Comparison of ENCODE assay signal across 9 cellular contexts in the genomic region with DNA sequence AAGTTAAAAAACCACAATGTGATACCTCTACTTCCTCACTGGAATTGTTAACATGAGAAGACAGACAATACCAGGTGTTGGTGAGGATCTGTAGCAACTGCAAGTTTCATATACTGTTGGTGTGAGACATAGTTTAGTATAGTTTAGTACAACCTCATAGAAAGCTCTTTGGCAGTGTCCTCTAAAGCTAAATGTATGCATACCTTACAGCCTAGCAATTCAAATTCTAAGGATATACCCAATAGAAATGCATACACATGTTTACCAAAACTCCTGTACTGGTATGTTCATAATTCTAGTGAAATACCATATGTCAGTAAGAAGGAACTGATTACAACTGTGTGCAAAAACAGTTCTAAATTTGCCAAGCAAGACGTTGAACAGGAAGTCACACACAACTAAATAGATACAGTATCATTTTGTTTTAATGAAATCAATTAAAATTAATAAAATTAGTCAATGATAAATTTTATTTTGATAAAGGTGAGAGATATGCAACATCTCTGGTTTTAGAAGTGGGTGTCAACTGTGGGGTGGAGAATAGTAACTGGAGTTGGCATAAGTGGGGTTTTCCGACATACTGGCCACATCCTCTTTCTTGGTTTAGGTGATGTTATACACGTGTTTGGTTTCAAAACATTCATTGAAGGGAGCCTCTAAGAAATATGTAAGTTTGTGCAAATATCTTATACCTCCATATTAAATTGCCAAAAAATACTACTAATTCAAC.
DNase-seq lines count a peak whose midpoint lies in the region; ATAC-seq and TF ChIP-seq lines count a peak whose summit lies in the region.
"Had no signal": no experiment of that assay in that cellular context is flagged by ENCODE, and none has a peak within 500 bp of the region (broad histone marks: within the 10 kb centered on the region; RNA-seq: fewer than 3 reads in every experiment).

No MANE protein-coding gene starts in this region.

- ATAC-seq in GM18498 (IDR thresholded peaks at IDR 0.05; ENCODE audit: unreplicated experiment): peak; percentile 93
- ATAC-seq in GM21528 (IDR thresholded peaks at IDR 0.05; ENCODE audit: low FRiP score, unreplicated experiment): peak; percentile 95

- no peaks in the 10 kb centered on the region for H3K9me3 ChIP-seq in effector memory CD4-positive, alpha-beta T cell (ENCODE audit: control insufficient read depth, low read length)
- no peaks in the 10 kb centered on the region for H3K9me3 ChIP-seq in adrenal gland (replicated peaks in 1 of 3)

- WGBS in adrenal gland, 4 donors: 51 to 63% (median 53%) methylated on average over 3 of the region's 3 CpGs

- H3K27me3 ChIP-seq in effector memory CD4-positive, alpha-beta T cell (replicated peaks; ENCODE audit: control insufficient read depth, insufficient read depth, low read length, poor library complexity, severe bottlenecking): no peaks in the 10 kb centered on the region
- no peaks in the 10 kb centered on the region for H3K27me3 ChIP-seq in adrenal gland
- H3K27me3 ChIP-seq: cardiac muscle cell had no signal

- TF ChIP-seq CTCF in adrenal gland (IDR thresholded peaks at IDR 0.05): no peak

- H3K4me1 ChIP-seq in effector memory CD4-positive, alpha-beta T cell (ENCODE audit: control insufficient read depth, insufficient read depth, low read length, poor library complexity, severe bottlenecking): no peaks in the 10 kb centered on the region
- H3K4me1 ChIP-seq in adrenal gland (replicated peaks in 1 of 2): no peaks in the 10 kb centered on the region

- no peaks in the 10 kb centered on the region for H3K36me3 ChIP-seq in effector memory CD4-positive, alpha-beta T cell (ENCODE audit: control insufficient read depth, insufficient read depth, low read length)
- no peaks in the 10 kb centered on the region for H3K36me3 ChIP-seq in adrenal gland (replicated peaks in 1 of 2)
- H3K36me3 ChIP-seq: cardiac muscle cell had no signal

- intact Hi-C loops in adrenal gland (cut with DNase I): no loop called here

- no peak overlapping the region for H3K27ac ChIP-seq in effector memory CD4-positive, alpha-beta T cell (ENCODE audit: insufficient read depth, low read length, poor library complexity, severe bottlenecking)
- H3K27ac ChIP-seq in adrenal gland: no peak overlapping the region
- no peak overlapping the region for H3K27ac ChIP-seq in caudate nucleus (ENCODE audit: low read depth, low read length)
- H3K27ac ChIP-seq: cardiac muscle cell had no signal

- TF ChIP-seq POLR2A in adrenal gland (IDR thresholded peaks at IDR 0.05): no peak

- H3K4me3 ChIP-seq in effector memory CD4-positive, alpha-beta T cell (ENCODE audit: insufficient read depth, low read depth, low read length, poor library complexity, severe bottlenecking): no peak overlapping the region
- no peak overlapping the region for H3K4me3 ChIP-seq in adrenal gland
- H3K4me3 ChIP-seq: cardiac muscle cell had no signal

- in situ Hi-C loops in KBM-7 (cut with MboI; ENCODE audit: low pct_unique_long_range_greater_than_20kb, low sequenced_read_pairs): no loop called here

- DNase-seq in KBM-7: peak; percentile 70
- DNase-seq in effector memory CD4-positive, alpha-beta T cell: peak; percentile 2 to 27 (median 5)
- no peak for DNase-seq in adrenal gland
- no peak for DNase-seq in caudate nucleus (lab: John Stamatoyannopoulos, UW)
- no peak for DNase-seq in NCI-H2227 (lab: John Stamatoyannopoulos, UW; ENCODE audit: unreplicated experiment)
- no peak for DNase-seq in NCI-H2171 treated with DMSO at 0.1 percent for 48 hours (lab: John Stamatoyannopoulos, UW)

Comparison
In these comparisons a context has a peak if more than half of its experiments do, and no peak if none do; other contexts are left out.
1. DNase-seq: peak in KBM-7 (single experiment) and effector memory CD4-positive, alpha-beta T cell (3 of 3); none in adrenal gland (0 of 7), caudate nucleus (0 of 61), NCI-H2227 (single experiment) and NCI-H2171 treated with DMSO at 0.1 percent for 48 hours (single experiment).